15 cellular contexts compared by ENCODE assay signal in the genomic region with DNA sequence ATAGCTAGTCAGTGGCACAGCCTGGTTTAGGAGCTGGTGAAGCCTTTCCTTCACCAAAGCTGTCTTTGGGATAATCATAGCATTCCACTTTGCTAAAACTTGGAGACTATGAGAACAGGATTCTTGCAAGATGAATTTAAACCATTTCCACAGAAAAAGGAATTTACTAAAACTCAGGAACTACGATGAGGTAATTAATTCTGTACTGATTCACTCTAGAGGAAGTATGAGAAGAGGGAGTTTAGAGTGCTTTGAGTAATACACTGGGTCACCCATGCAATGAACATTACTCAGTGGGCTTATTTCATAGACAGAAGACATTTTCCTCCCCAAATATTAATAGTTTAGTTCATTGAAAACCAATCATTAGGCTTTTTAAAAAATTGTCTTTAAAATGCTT.
"Had no signal": no experiment of that assay in that cellular context is flagged by ENCODE, and none has a peak within 500 bp of the region (broad histone marks: within the 10 kb centered on the region; RNA-seq: fewer than 3 reads in every experiment).

No MANE protein-coding gene starts in this region.

- H3K27ac Mint-ChIP-seq: activated B cell treated with CpG ODN at 0.5 μM for 24 hours; activated CD4-positive, alpha-beta T cell treated with anti-CD3 and anti-CD28 coated beads, Interleukin-2, amount 10 ng/mL, durations not matched to agents 24 days and 14 days; activated naive CD8-positive, alpha-beta T cell; memory B cell; nephron progenitor cell had no signal

- H3K27me3 Mint-ChIP-seq: activated B cell treated with CpG ODN at 0.5 μM for 24 hours; activated CD4-positive, alpha-beta T cell treated with anti-CD3 and anti-CD28 coated beads, Interleukin-2, amount 10 ng/mL, durations not matched to agents 24 days and 14 days; memory B cell had no signal

- ATAC-seq: left lobe of liver had no signal

- H3K4me3 ChIP-seq: cardiac muscle cell, SK-N-MC, upper lobe of left lung had no signal

- H3K27me3 ChIP-seq: cardiac muscle cell, upper lobe of left lung had no signal

- H3K4me1 Mint-ChIP-seq: activated B cell treated with CpG ODN at 0.5 μM for 24 hours; activated CD4-positive, alpha-beta T cell treated with anti-CD3 and anti-CD28 coated beads, Interleukin-2, amount 10 ng/mL, durations not matched to agents 24 days and 14 days; memory B cell had no signal

- H3K4me1 ChIP-seq: upper lobe of left lung had no signal

- H3K36me3 ChIP-seq: cardiac muscle cell, upper lobe of left lung had no signal

- H3K4me3 Mint-ChIP-seq: activated B cell treated with CpG ODN at 0.5 μM for 24 hours; activated CD4-positive, alpha-beta T cell treated with anti-CD3 and anti-CD28 coated beads, Interleukin-2, amount 10 ng/mL, durations not matched to agents 24 days and 14 days; activated naive CD8-positive, alpha-beta T cell; memory B cell; nephron progenitor cell had no signal

- H3K36me3 Mint-ChIP-seq: activated naive CD8-positive, alpha-beta T cell; memory B cell had no signal

- H3K9me3 ChIP-seq: upper lobe of left lung had no signal

- H3K27ac ChIP-seq: cardiac muscle cell, SK-N-MC, upper lobe of left lung had no signal

- H3K9me3 Mint-ChIP-seq: activated B cell treated with CpG ODN at 0.5 μM for 24 hours; activated CD4-positive, alpha-beta T cell treated with anti-CD3 and anti-CD28 coated beads, Interleukin-2, amount 10 ng/mL, durations not matched to agents 24 days and 14 days; nephron progenitor cell had no signal

- DNase-seq: activated B cell treated with CpG ODN at 0.5 μM for 24 hours; activated CD4-positive, alpha-beta T cell treated with anti-CD3 and anti-CD28 coated beads, Interleukin-2, amount 10 ng/mL, durations not matched to agents 24 days and 14 days; activated effector memory CD4-positive, alpha-beta T cell treated with Interleukin-2 at 50 U/mL for 16 hours; activated T-cell treated with anti-CD3 and anti-CD28 coated beads, Interleukin-2, amount 50 U/mL, for 1 hour; amygdala; hypothalamus; nephron progenitor cell; stimulated activated CD4-positive, alpha-beta T cell treated with anti-CD3 and anti-CD28 coated beads, Interleukin-12 subunit alpha, Interleukin-12 subunit beta, amount 100 ng/mL, for 4 hours; stimulated activated naive CD4-positive, alpha-beta T cell; upper lobe of left lung had no signal
